26 cellular contexts compared by ENCODE assay signal in genomic region chr6:129390900-129391299, GRCh38.
"Had no signal": no experiment of that assay in that cellular context is flagged by ENCODE, and none has a peak within 500 bp of the region (broad histone marks: within the 10 kb centered on the region; RNA-seq: fewer than 3 reads in every experiment).

No MANE protein-coding gene starts in this region.

- H3K9me3 Mint-ChIP-seq: activated B cell treated with CpG ODN at 0.5 μM for 24 hours; activated T-cell treated with anti-CD3 and anti-CD28 coated beads, Interleukin-2, amount 50 U/mL, for 24 hours; activated T-helper 1 cell treated with anti-CD3 and anti-CD28 coated beads, Interleukin-12 subunit alpha, Interleukin-12 subunit beta, Interleukin-2, Interleukin-4 antibody, amounts not matched to agents 30 ng/mL and 10 ng/mL and 1 ng/mL, durations not matched to agents 14 hours and 24 hours and 36 hours had no signal

- ATAC-seq: activated CD8-positive, alpha-beta memory T cell treated with anti-CD3 and anti-CD28 coated beads, Interleukin-2, amount 10 ng/mL, durations not matched to agents 7 days and 5 days; activated naive CD4-positive, alpha-beta T cell treated with anti-CD3 and anti-CD28 coated beads, Interleukin-2, amount 50 U/mL, for 72 hours; activated naive CD8-positive, alpha-beta T cell treated with anti-CD3 and anti-CD28 coated beads, Interleukin-2, amount 50 U/mL, for 24 hours; PC-3; T-helper 17 cell had no signal

- H3K36me3 Mint-ChIP-seq: activated CD8-positive, alpha-beta memory T cell treated with anti-CD3 and anti-CD28 coated beads, Interleukin-2, amount 10 ng/mL, durations not matched to agents 7 days and 5 days had no signal

- H3K27me3 ChIP-seq: brain microvascular endothelial cell had no signal

- H3K27ac ChIP-seq: brain microvascular endothelial cell had no signal

- H3K36me3 ChIP-seq: brain microvascular endothelial cell had no signal

- H3K27me3 Mint-ChIP-seq: activated B cell treated with CpG ODN at 0.5 μM for 24 hours, IgD-negative memory B cell, T-helper 17 cell had no signal

- DNase-seq: activated B cell treated with CpG ODN at 0.5 μM for 24 hours; activated CD4-positive, alpha-beta T cell treated with anti-CD3 and anti-CD28 coated beads for 1 hour; activated CD4-positive, alpha-beta T cell treated with anti-CD3 and anti-CD28 coated beads, Interleukin-2, amount 10 ng/mL, durations not matched to agents 24 days and 14 days; activated CD4-positive, alpha-beta T cell treated with anti-CD3 and anti-CD28 coated beads, Interleukin-2, amount 50 U/mL, for 48 hours; activated CD8-positive, alpha-beta memory T cell treated with anti-CD3 and anti-CD28 coated beads, Interleukin-2, amount 10 ng/mL, durations not matched to agents 7 days and 5 days; activated effector memory CD4-positive, alpha-beta T cell treated with Interleukin-2 at 50 U/mL for 16 hours; activated naive CD4-positive, alpha-beta T cell treated with Interleukin-2 at 50 U/mL for 16 hours; activated naive CD8-positive, alpha-beta T cell treated with anti-CD3 and anti-CD28 coated beads, Interleukin-2, amount 50 U/mL, for 24 hours; activated T-cell treated with anti-CD3 and anti-CD28 coated beads, Interleukin-2, amount 50 U/mL, for 24 hours; amygdala; brain microvascular endothelial cell; caudate nucleus; KG1; NCI-H1048; NCI-H187 treated with DMSO at 0.1 percent for 48 hours; NCI-H2081 treated with DMSO at 0.1 percent for 48 hours; NCI-H446; NCI-H524; NCI-H82; PC-3; SIG-M5; T-helper 17 cell; T-helper 9 cell had no signal

- H3K4me3 Mint-ChIP-seq: activated B cell treated with CpG ODN at 0.5 μM for 24 hours; activated CD4-positive, alpha-beta T cell treated with anti-CD3 and anti-CD28 coated beads, Interleukin-2, amount 10 ng/mL, durations not matched to agents 24 days and 14 days; activated CD8-positive, alpha-beta memory T cell treated with anti-CD3 and anti-CD28 coated beads, Interleukin-2, amount 10 ng/mL, durations not matched to agents 7 days and 5 days; activated naive CD8-positive, alpha-beta T cell treated with anti-CD3 and anti-CD28 coated beads, Interleukin-2, amount 50 U/mL, for 24 hours; activated T-cell treated with anti-CD3 and anti-CD28 coated beads, Interleukin-2, amount 50 U/mL, for 24 hours; activated T-helper 1 cell treated with anti-CD3 and anti-CD28 coated beads, Interleukin-12 subunit alpha, Interleukin-12 subunit beta, Interleukin-2, Interleukin-4 antibody, amounts not matched to agents 30 ng/mL and 10 ng/mL and 1 ng/mL, durations not matched to agents 14 hours and 24 hours and 36 hours; IgD-negative memory B cell; T-helper 17 cell had no signal

- H3K4me1 Mint-ChIP-seq: activated CD4-positive, alpha-beta T cell treated with anti-CD3 and anti-CD28 coated beads, Interleukin-2, amount 10 ng/mL, durations not matched to agents 24 days and 14 days; activated CD8-positive, alpha-beta memory T cell treated with anti-CD3 and anti-CD28 coated beads, Interleukin-2, amount 10 ng/mL, durations not matched to agents 7 days and 5 days had no signal

- H3K27ac Mint-ChIP-seq: activated B cell treated with CpG ODN at 0.5 μM for 24 hours; activated CD4-positive, alpha-beta T cell treated with anti-CD3 and anti-CD28 coated beads, Interleukin-2, amount 10 ng/mL, durations not matched to agents 24 days and 14 days; activated CD8-positive, alpha-beta memory T cell treated with anti-CD3 and anti-CD28 coated beads, Interleukin-2, amount 10 ng/mL, durations not matched to agents 7 days and 5 days; activated naive CD4-positive, alpha-beta T cell treated with anti-CD3 and anti-CD28 coated beads, Interleukin-2, amount 50 U/mL, for 72 hours; activated naive CD8-positive, alpha-beta T cell treated with anti-CD3 and anti-CD28 coated beads, Interleukin-2, amount 50 U/mL, for 24 hours; activated T-cell treated with anti-CD3 and anti-CD28 coated beads, Interleukin-2, amount 50 U/mL, for 24 hours; activated T-helper 1 cell treated with anti-CD3 and anti-CD28 coated beads, Interleukin-12 subunit alpha, Interleukin-12 subunit beta, Interleukin-2, Interleukin-4 antibody, amounts not matched to agents 30 ng/mL and 10 ng/mL and 1 ng/mL, durations not matched to agents 14 hours and 24 hours and 36 hours; IgD-negative memory B cell; T-helper 17 cell had no signal
